In genomic region chr3:117628896-117629295, GRCh38 we compare ENCODE assay signal across 8 cellular contexts.
A peak's percentile ranks its signal among the peaks of the same experiment; 100 is the strongest.
DNase-seq lines count a peak whose midpoint lies in the region; ATAC-seq and TF ChIP-seq lines count a peak whose summit lies in the region.

No MANE protein-coding gene starts in this region.

- no peaks in the 10 kb centered on the region for H3K36me3 Mint-ChIP-seq in neural progenitor cell
- no peaks in the 10 kb centered on the region for H3K36me3 Mint-ChIP-seq in activated CD4-positive, alpha-beta T cell treated with anti-CD3 and anti-CD28 coated beads, Interleukin-2, amount 10 ng/mL, durations not matched to agents 7 days and 5 days (ENCODE audit: low read depth)

- H3K27ac ChIP-seq in neural progenitor cell, result no peak overlapping the region

- peaks cover 6% of the 10 kb centered on the region for H3K4me1 ChIP-seq in neural progenitor cell

- H4K20me1 ChIP-seq in neural progenitor cell (ENCODE audit: low read depth), result no peaks in the 10 kb centered on the region

- no peaks in the 10 kb centered on the region for H3K9me3 Mint-ChIP-seq in neural progenitor cell
- no peaks in the 10 kb centered on the region for H3K9me3 Mint-ChIP-seq in activated CD4-positive, alpha-beta T cell treated with anti-CD3 and anti-CD28 coated beads, Interleukin-2, amount 10 ng/mL, durations not matched to agents 7 days and 5 days

- H3K4me1 Mint-ChIP-seq in neural progenitor cell, result peaks cover 7% of the 10 kb centered on the region
- H3K4me1 Mint-ChIP-seq in activated CD4-positive, alpha-beta T cell treated with anti-CD3 and anti-CD28 coated beads, Interleukin-2, amount 10 ng/mL, durations not matched to agents 7 days and 5 days, result no peaks in the 10 kb centered on the region

- no peak overlapping the region for H3K4me3 ChIP-seq in astrocyte of the cerebellum (ENCODE audit: low read depth, low read length)
- no peak overlapping the region for H3K4me3 ChIP-seq in neural progenitor cell

- POLR2A ChIA-PET in activated CD4-positive, alpha-beta T cell treated with anti-CD3 and anti-CD28 coated beads, Interleukin-2, amount 10 ng/mL, durations not matched to agents 7 days and 5 days (lab: Charles Lee), result no interaction called here

- DNase-seq in DMS153 treated with DMSO at 0.1 percent for 48 hours (lab: John Stamatoyannopoulos, UW; ENCODE audit: unreplicated experiment), result peak; percentile 98
- peak; percentile 96 for DNase-seq in NCI-H1417 treated with DMSO at 0.1 percent for 48 hours (lab: John Stamatoyannopoulos, UW)
- DNase-seq in astrocyte of the cerebellum (ENCODE audit: low read depth), result peak; percentile 85
- DNase-seq in neural progenitor cell (ENCODE audit: low spot score), result no peak
- no peak for DNase-seq in activated CD4-positive, alpha-beta T cell treated with anti-CD3 and anti-CD28 coated beads for 4 hours
- no peak for DNase-seq in activated CD4-positive, alpha-beta T cell treated with anti-CD3 and anti-CD28 coated beads for 1 hour
- no peak for DNase-seq in activated CD4-positive, alpha-beta T cell treated with anti-CD3 and anti-CD28 coated beads, Interleukin-2, amount 10 ng/mL, durations not matched to agents 7 days and 5 days

- no peaks in the 10 kb centered on the region for H3K79me2 ChIP-seq in neural progenitor cell (ENCODE audit: low read depth)

- H3K4me2 ChIP-seq in neural progenitor cell, result no peak overlapping the region

- no peak for ATAC-seq in HG03108 (IDR thresholded peaks at IDR 0.05; ENCODE audit: unreplicated experiment)

- no peaks in the 10 kb centered on the region for H3F3A ChIP-seq in neural progenitor cell (ENCODE audit: low read depth)

- no peak overlapping the region for H3K9ac ChIP-seq in neural progenitor cell

- no peaks in the 10 kb centered on the region for H3K9me3 ChIP-seq in neural progenitor cell (ENCODE audit: low read depth)

- H3K27me3 Mint-ChIP-seq in neural progenitor cell (ENCODE audit: insufficient read depth, low read depth), result peaks cover 2% of the 10 kb centered on the region
- H3K27me3 Mint-ChIP-seq in activated CD4-positive, alpha-beta T cell treated with anti-CD3 and anti-CD28 coated beads, Interleukin-2, amount 10 ng/mL, durations not matched to agents 7 days and 5 days, result no peaks in the 10 kb centered on the region

- in situ Hi-C loops in astrocyte of the cerebellum (cut with HindIII; ENCODE audit: low sequenced_read_pairs), result no loop called here

- CTCF ChIA-PET in activated CD4-positive, alpha-beta T cell treated with anti-CD3 and anti-CD28 coated beads, Interleukin-2, amount 10 ng/mL, durations not matched to agents 7 days and 5 days (lab: Charles Lee), result no interaction called here

- H3K27me3 ChIP-seq in neural progenitor cell, result no peaks in the 10 kb centered on the region

- peak overlapping the region; percentile 29 for H2AFZ ChIP-seq in neural progenitor cell (replicated peaks)

- no peaks in the 10 kb centered on the region for H3K36me3 ChIP-seq in neural progenitor cell

- TF ChIP-seq CTCF in astrocyte of the cerebellum (IDR thresholded peaks at IDR 0.05; ENCODE audit: low read depth, low read length, missing control alignments) (no peak), neural progenitor cell (IDR thresholded peaks at IDR 0.05) (no peak)

- H3K27ac Mint-ChIP-seq in neural progenitor cell, result no peak overlapping the region
- H3K27ac Mint-ChIP-seq in activated CD4-positive, alpha-beta T cell treated with anti-CD3 and anti-CD28 coated beads, Interleukin-2, amount 10 ng/mL, durations not matched to agents 7 days and 5 days, result no peak overlapping the region

- H3K4me3 Mint-ChIP-seq in neural progenitor cell, result no peak overlapping the region
- H3K4me3 Mint-ChIP-seq in activated CD4-positive, alpha-beta T cell treated with anti-CD3 and anti-CD28 coated beads, Interleukin-2, amount 10 ng/mL, durations not matched to agents 7 days and 5 days, result no peak overlapping the region

Comparison
In these comparisons a context has a peak if more than half of its experiments do, and no peak if none do; other contexts are left out.
1. DNase-seq: peak in DMS153 treated with DMSO at 0.1 percent for 48 hours (single experiment), NCI-H1417 treated with DMSO at 0.1 percent for 48 hours (single experiment) and astrocyte of the cerebellum (single experiment); none in neural progenitor cell (single experiment), activated CD4-positive, alpha-beta T cell treated with anti-CD3 and anti-CD28 coated beads for 4 hours (0 of 2), activated CD4-positive, alpha-beta T cell treated with anti-CD3 and anti-CD28 coated beads for 1 hour (single experiment) and activated CD4-positive, alpha-beta T cell treated with anti-CD3 and anti-CD28 coated beads, Interleukin-2, amount 10 ng/mL, durations not matched to agents 7 days and 5 days (single experiment).